Comparison of ENCODE assay signal across 15 cellular contexts in genomic region chr5:68304421-68305052, GRCh38.
A peak's percentile ranks its signal among the peaks of the same experiment; 100 is the strongest.
DNase-seq lines count a peak whose midpoint lies in the region; ATAC-seq and TF ChIP-seq lines count a peak whose summit lies in the region.
"Had no signal": no experiment of that assay in that cellular context is flagged by ENCODE, and none has a peak within 500 bp of the region (broad histone marks: within the 10 kb centered on the region; RNA-seq: fewer than 3 reads in every experiment).

No MANE protein-coding gene starts in this region.

- peak; percentile 57 for ATAC-seq in activated CD4-positive, alpha-beta T cell treated with anti-CD3 and anti-CD28 coated beads for 36 hours
- peak; percentile 28 to 57 for ATAC-seq in activated naive CD4-positive, alpha-beta T cell treated with anti-CD3 and anti-CD28 coated beads, Interleukin-2, amount 50 U/mL, for 72 hours
- ATAC-seq in GM18909 (IDR thresholded peaks at IDR 0.05; ENCODE audit: poor library complexity, unreplicated experiment) = no peak
- no peak for ATAC-seq in GM21723 (IDR thresholded peaks at IDR 0.05; ENCODE audit: unreplicated experiment)

- no peaks in the 10 kb centered on the region for H3K27me3 Mint-ChIP-seq in activated CD4-positive, alpha-beta T cell treated with anti-CD3 and anti-CD28 coated beads for 36 hours
- H3K27me3 Mint-ChIP-seq in HFFc6 (ENCODE audit: insufficient read depth) = no peaks in the 10 kb centered on the region
- H3K27me3 Mint-ChIP-seq: activated naive CD8-positive, alpha-beta T cell had no signal

- H3K9me3 Mint-ChIP-seq in activated CD4-positive, alpha-beta T cell treated with anti-CD3 and anti-CD28 coated beads for 36 hours (ENCODE audit: low read depth) = no peaks in the 10 kb centered on the region
- H3K9me3 Mint-ChIP-seq in HFFc6 = no peaks in the 10 kb centered on the region
- no peaks in the 10 kb centered on the region for H3K9me3 Mint-ChIP-seq in activated naive CD4-positive, alpha-beta T cell treated with anti-CD3 and anti-CD28 coated beads, Interleukin-2, amount 50 U/mL, for 72 hours
- H3K9me3 Mint-ChIP-seq: activated CD4-positive, alpha-beta T cell treated with anti-CD3 and anti-CD28 coated beads, Interleukin-2, amount 10 ng/mL, durations not matched to agents 7 days and 5 days had no signal

- H3K9ac ChIP-seq in mesendoderm (ENCODE audit: low read length) = no peak overlapping the region

- no peaks in the 10 kb centered on the region for H3K36me3 ChIP-seq in mesendoderm (ENCODE audit: control insufficient read depth, insufficient read depth, low read length)
- H3K36me3 ChIP-seq: ovary had no signal

- H2BK120ac ChIP-seq in mesendoderm (ENCODE audit: low read depth, low read length) = no peak overlapping the region

- H3K23ac ChIP-seq in mesendoderm (ENCODE audit: low read length) = no peak overlapping the region

- CTCF ChIA-PET in activated CD4-positive, alpha-beta T cell treated with anti-CD3 and anti-CD28 coated beads for 36 hours (lab: Charles Lee) = interaction anchor here (0.6 to 5.9 kb wide), 3 partner anchors 17 to 157 kb away, joined by 3 to 41 read pairs (median 3); no protein-coding TSS in a partner anchor

- peaks cover 3% of the 10 kb centered on the region for H3K4me1 ChIP-seq in mesendoderm (ENCODE audit: control insufficient read depth, low read depth, low read length)

- peak overlapping the region; percentile 63 for H3K27ac Mint-ChIP-seq in activated CD4-positive, alpha-beta T cell treated with anti-CD3 and anti-CD28 coated beads for 36 hours
- no peak overlapping the region for H3K27ac Mint-ChIP-seq in HFFc6
- H3K27ac Mint-ChIP-seq in activated naive CD4-positive, alpha-beta T cell treated with anti-CD3 and anti-CD28 coated beads, Interleukin-2, amount 50 U/mL, for 72 hours = peak overlapping the region in 1 of 2 donors; percentile 31
- H3K27ac Mint-ChIP-seq: activated CD4-positive, alpha-beta T cell treated with anti-CD3 and anti-CD28 coated beads, Interleukin-2, amount 10 ng/mL, durations not matched to agents 7 days and 5 days; activated naive CD8-positive, alpha-beta T cell had no signal

- H2BK15ac ChIP-seq in mesendoderm (replicated peaks; ENCODE audit: low read depth) = peak overlapping the region; percentile 45

- no peak overlapping the region for H3K56ac ChIP-seq in mesendoderm (ENCODE audit: low read length)

- DNase-seq in activated CD4-positive, alpha-beta T cell treated with anti-CD3 and anti-CD28 coated beads for 36 hours = peak; percentile 39
- DNase-seq in activated CD4-positive, alpha-beta T cell treated with anti-CD3 and anti-CD28 coated beads for 1 hour = no peak
- peak; percentile 34 for DNase-seq in HFFc6
- DNase-seq in activated naive CD4-positive, alpha-beta T cell treated with anti-CD3 and anti-CD28 coated beads, Interleukin-2, amount 50 U/mL, for 72 hours (ENCODE audit: low spot score in 2 of 2) = no peak
- DNase-seq in mesendoderm = no peak
- no peak for DNase-seq in NK-92 (lab: John Stamatoyannopoulos, UW; ENCODE audit: unreplicated experiment)
- DNase-seq: activated CD4-positive, alpha-beta T cell treated with anti-CD3 and anti-CD28 coated beads, Interleukin-2, amount 10 ng/mL, durations not matched to agents 7 days and 5 days; GDM1; NCI-H2171 treated with DMSO at 0.1 percent for 48 hours; ovary; stimulated activated CD4-positive, alpha-beta T cell treated with anti-CD3 and anti-CD28 coated beads, Interleukin-12 subunit alpha, Interleukin-12 subunit beta, amount 100 ng/mL, for 4 hours had no signal

- intact Hi-C loops in activated CD4-positive, alpha-beta T cell treated with anti-CD3 and anti-CD28 coated beads for 36 hours (cut with DNase I, micrococcal nuclease) = no loop called here

- no peak overlapping the region for H2AK5ac ChIP-seq in mesendoderm (ENCODE audit: low read length)

- no peak overlapping the region for H2BK5ac ChIP-seq in mesendoderm (ENCODE audit: low read length)

- peaks cover 43% of the 10 kb centered on the region for H3K4me1 Mint-ChIP-seq in activated CD4-positive, alpha-beta T cell treated with anti-CD3 and anti-CD28 coated beads for 36 hours
- H3K4me1 Mint-ChIP-seq in HFFc6 (ENCODE audit: low read depth) = peaks cover 38% of the 10 kb centered on the region

- H3K79me2 ChIP-seq in mesendoderm (ENCODE audit: control insufficient read depth, insufficient read depth, low read length) = no peaks in the 10 kb centered on the region

- TF ChIP-seq CTCF in HFFc6 (IDR thresholded peaks at IDR 0.05) = no peak

- no peak overlapping the region for H3K4me3 ChIP-seq in mesendoderm (ENCODE audit: low read length)
- H3K4me3 ChIP-seq: esophagus muscularis mucosa, ovary had no signal

- H4K5ac ChIP-seq in mesendoderm (ENCODE audit: low read length) = no peak overlapping the region

- no peaks in the 10 kb centered on the region for H3K79me1 ChIP-seq in mesendoderm (ENCODE audit: low read length)

- H4K8ac ChIP-seq in mesendoderm (ENCODE audit: low read depth, low read length) = no peak overlapping the region

- WGBS in mesendoderm (ENCODE audit: extremely low coverage, insufficient coverage, low lambda C conversion rate) = no CpG with 5 or more reads among the region's 3 CpGs

- no peak overlapping the region for H3K18ac ChIP-seq in mesendoderm (ENCODE audit: low read length)

- peak overlapping the region; percentile 36 for H3K4ac ChIP-seq in mesendoderm (ENCODE audit: low read depth, low read length)

- no peak overlapping the region for H3K4me3 Mint-ChIP-seq in activated CD4-positive, alpha-beta T cell treated with anti-CD3 and anti-CD28 coated beads for 36 hours
- H3K4me3 Mint-ChIP-seq in HFFc6 = no peak overlapping the region
- H3K4me3 Mint-ChIP-seq: activated CD4-positive, alpha-beta T cell treated with anti-CD3 and anti-CD28 coated beads, Interleukin-2, amount 10 ng/mL, durations not matched to agents 7 days and 5 days; activated naive CD8-positive, alpha-beta T cell had no signal

- H3K4me2 ChIP-seq in mesendoderm (ENCODE audit: low read length) = no peak overlapping the region

- no peak overlapping the region for H3K27ac ChIP-seq in mesendoderm (ENCODE audit: low read depth, low read length)
- H3K27ac ChIP-seq: esophagus muscularis mucosa, ovary had no signal

- no peaks in the 10 kb centered on the region for H3K27me3 ChIP-seq in mesendoderm (ENCODE audit: insufficient read depth, low read length, poor library complexity)
- H3K27me3 ChIP-seq: esophagus muscularis mucosa, ovary had no signal

- H3K36me3 Mint-ChIP-seq in activated CD4-positive, alpha-beta T cell treated with anti-CD3 and anti-CD28 coated beads for 36 hours (ENCODE audit: low read depth) = peaks cover 20% of the 10 kb centered on the region
- H3K36me3 Mint-ChIP-seq in HFFc6 (ENCODE audit: low read depth) = peaks cover 9% of the 10 kb centered on the region
- peaks cover 0 to 4% of the 10 kb centered on the region in 2 donors for H3K36me3 Mint-ChIP-seq in activated naive CD4-positive, alpha-beta T cell treated with anti-CD3 and anti-CD28 coated beads, Interleukin-2, amount 50 U/mL, for 72 hours

- POLR2A ChIA-PET in activated CD4-positive, alpha-beta T cell treated with anti-CD3 and anti-CD28 coated beads for 36 hours (lab: Charles Lee) = no interaction called here

Comparison
In these comparisons a context has a peak if more than half of its experiments do, and no peak if none do; other contexts are left out.
1. DNase-seq: peak in activated CD4-positive, alpha-beta T cell treated with anti-CD3 and anti-CD28 coated beads for 36 hours (single experiment) and HFFc6 (single experiment); none in activated CD4-positive, alpha-beta T cell treated with anti-CD3 and anti-CD28 coated beads for 1 hour (single experiment), activated naive CD4-positive, alpha-beta T cell treated with anti-CD3 and anti-CD28 coated beads, Interleukin-2, amount 50 U/mL, for 72 hours (0 of 2), mesendoderm (single experiment) and NK-92 (single experiment).
2. ATAC-seq: peak in activated CD4-positive, alpha-beta T cell treated with anti-CD3 and anti-CD28 coated beads for 36 hours (single experiment) and activated naive CD4-positive, alpha-beta T cell treated with anti-CD3 and anti-CD28 coated beads, Interleukin-2, amount 50 U/mL, for 72 hours (2 of 2); none in GM18909 (single experiment) and GM21723 (single experiment).